Comparison of ENCODE assay signal across 8 cellular contexts in genomic region chr9:73900-74525, GRCh38. TPM values are rescaled to one million over a fixed set of nuclear protein-coding genes. Genes with fewer than 3 reads are reported as not detected.
DNase-seq lines count a peak whose midpoint lies in the region; ATAC-seq and TF ChIP-seq lines count a peak whose summit lies in the region.
"Not testable (repeated sequence)": the region's sequence is repeated elsewhere in the genome, so short reads cannot be mapped to it uniquely, and the experiment has no call there.

No MANE protein-coding gene starts in this region.

- H3K9ac ChIP-seq in NT2/D1 (ENCODE audit: insufficient read length, low read depth); colonic mucosa (ENCODE audit: low read depth in 2 of 2, low read length in 2 of 2); parathyroid adenoma: not testable (repeated sequence)

- not testable (repeated sequence) for H3K27me3 ChIP-seq in CD4-positive, CD25-positive, alpha-beta regulatory T cell (ENCODE audit: control insufficient read depth, insufficient read depth, low read length); colonic mucosa; lung (ENCODE audit: control insufficient read depth, insufficient read depth); parathyroid adenoma (ENCODE audit: control insufficient read depth, insufficient read depth, low read length); thoracic aorta (replicated peaks; ENCODE audit: insufficient read depth)
- H3K27me3 ChIP-seq in NT2/D1 (ENCODE audit: insufficient read depth, insufficient read length): peaks cover 32% of the 10 kb centered on the region
- H3K27me3 ChIP-seq in heart right ventricle: peaks cover 0 to 14% (median 5%) of the 10 kb centered on the region in 7 donors

- not testable (repeated sequence) for H3K9me3 ChIP-seq in CD4-positive, CD25-positive, alpha-beta regulatory T cell (ENCODE audit: control insufficient read depth in 2 of 2, low read length in 2 of 2); NT2/D1 (ENCODE audit: insufficient read depth, low read length); colonic mucosa; heart right ventricle; lung (ENCODE audit: control insufficient read depth in 2 of 2, insufficient read depth in 1 of 2, low read length in 1 of 2); parathyroid adenoma (ENCODE audit: control insufficient read depth, low read length); thoracic aorta

- H3K27me3 Mint-ChIP-seq in CD4-positive, CD25-positive, alpha-beta regulatory T cell; activated T-cell treated with anti-CD3 and anti-CD28 coated beads, Interleukin-2, amount 50 U/mL, for 72 hours (ENCODE audit: low read depth): not testable (repeated sequence)

- H3K27ac Mint-ChIP-seq in CD4-positive, CD25-positive, alpha-beta regulatory T cell; activated T-cell treated with anti-CD3 and anti-CD28 coated beads, Interleukin-2, amount 50 U/mL, for 72 hours: not testable (repeated sequence)

- 11 to 12% methylated on average over 16 to 18 of the region's 18 CpGs for WGBS in heart right ventricle, 2 donors
- WGBS in lung, 2 donors: 27 to 45% methylated on average over 8 to 17 of the region's 18 CpGs

- not testable (repeated sequence) for H3K4me3 ChIP-seq in CD4-positive, CD25-positive, alpha-beta regulatory T cell (ENCODE audit: low read depth, low read length)
- peak overlapping the region; percentile 37 for H3K4me3 ChIP-seq in NT2/D1 (ENCODE audit: insufficient read length, low read depth)
- peak overlapping the region; percentile 20 for H3K4me3 ChIP-seq in colonic mucosa
- peak overlapping the region in 9 of 10 donors; percentile 39 to 62 (median 51) for H3K4me3 ChIP-seq in heart right ventricle
- H3K4me3 ChIP-seq in lung: peak overlapping the region; percentile 24
- H3K4me3 ChIP-seq in parathyroid adenoma (ENCODE audit: low read depth, low read length): peak overlapping the region; percentile 22
- peak overlapping the region; percentile 69 for H3K4me3 ChIP-seq in thoracic aorta

- peak overlapping the region; percentile 33 for H2AFZ ChIP-seq in parathyroid adenoma

- H3K79me2 ChIP-seq in parathyroid adenoma: not testable (repeated sequence)

- peak overlapping the region in 3 of 4 donors; percentile 52 to 72 (median 64) for H3K4me3 Mint-ChIP-seq in CD4-positive, CD25-positive, alpha-beta regulatory T cell
- H3K4me3 Mint-ChIP-seq in activated T-cell treated with anti-CD3 and anti-CD28 coated beads, Interleukin-2, amount 50 U/mL, for 72 hours: peak overlapping the region; percentile 61 to 75

- not testable (repeated sequence) for DNase-seq in CD4-positive, CD25-positive, alpha-beta regulatory T cell; NT2/D1 (ENCODE audit: low read depth, low spot score); activated T-cell treated with anti-CD3 and anti-CD28 coated beads, Interleukin-2, amount 50 U/mL, for 72 hours; colonic mucosa; lung (ENCODE audit: low spot score); thoracic aorta (ENCODE audit: low spot score)
- peak in 1 of 2 donors; percentile 18 for DNase-seq in heart right ventricle

- intact Hi-C loops in colonic mucosa (cut with DNase I); heart right ventricle (cut with DNase I): not testable (repeated sequence)

- peak overlapping the region; percentile 44 for H3K4me2 ChIP-seq in parathyroid adenoma (ENCODE audit: low read length)

- not testable (repeated sequence) for H3K4me1 Mint-ChIP-seq in CD4-positive, CD25-positive, alpha-beta regulatory T cell; activated T-cell treated with anti-CD3 and anti-CD28 coated beads, Interleukin-2, amount 50 U/mL, for 72 hours (ENCODE audit: low read depth)

- ATAC-seq in CD4-positive, CD25-positive, alpha-beta regulatory T cell (ENCODE audit: low read depth in 2 of 2); lung (ENCODE audit: insufficient read depth, low FRiP score); thoracic aorta (ENCODE audit: insufficient number of reproducible peaks, low FRiP score, low read depth): not testable (repeated sequence)
- ATAC-seq in activated T-cell treated with anti-CD3 and anti-CD28 coated beads, Interleukin-2, amount 50 U/mL, for 72 hours (replicated peaks in 1 of 2): peak in 1 of 2 donors; percentile 3
- peak; percentile 3 to 68 (median 26) for ATAC-seq in heart right ventricle

- not testable (repeated sequence) for H3K9me3 Mint-ChIP-seq in CD4-positive, CD25-positive, alpha-beta regulatory T cell; activated T-cell treated with anti-CD3 and anti-CD28 coated beads, Interleukin-2, amount 50 U/mL, for 72 hours

- H3K4me1 ChIP-seq in CD4-positive, CD25-positive, alpha-beta regulatory T cell (ENCODE audit: control insufficient read depth, insufficient read depth, low read length, poor library complexity, severe bottlenecking); NT2/D1 (ENCODE audit: insufficient read depth, insufficient read length); colonic mucosa; heart right ventricle; lung (ENCODE audit: control insufficient read depth in 2 of 2, insufficient read depth in 2 of 2, low read length in 2 of 2); parathyroid adenoma; thoracic aorta (ENCODE audit: control insufficient read depth in 1 of 2, low read depth in 2 of 2): not testable (repeated sequence)

- H3K36me3 Mint-ChIP-seq in CD4-positive, CD25-positive, alpha-beta regulatory T cell; activated T-cell treated with anti-CD3 and anti-CD28 coated beads, Interleukin-2, amount 50 U/mL, for 72 hours (ENCODE audit: insufficient read depth in 2 of 2): not testable (repeated sequence)

- H3K36me3 ChIP-seq in CD4-positive, CD25-positive, alpha-beta regulatory T cell (ENCODE audit: control insufficient read depth, insufficient read depth, low read length); NT2/D1 (ENCODE audit: insufficient read depth, insufficient read length, low read length); colonic mucosa; heart right ventricle; lung (ENCODE audit: control insufficient read depth in 2 of 2, insufficient read depth in 2 of 2, low read length in 2 of 2); parathyroid adenoma (ENCODE audit: control insufficient read depth, insufficient read depth, low read length); thoracic aorta: not testable (repeated sequence)

- TF ChIP-seq CTCF in colonic mucosa (IDR thresholded peaks at IDR 0.05); heart right ventricle (IDR thresholded peaks at IDR 0.05); lung (IDR thresholded peaks at IDR 0.05; ENCODE audit: control extremely low read depth, extremely low read depth); parathyroid adenoma (IDR thresholded peaks at IDR 0.05); thoracic aorta (IDR thresholded peaks at IDR 0.05): not testable (repeated sequence)

- H3K27ac ChIP-seq in CD4-positive, CD25-positive, alpha-beta regulatory T cell (ENCODE audit: insufficient read depth, low read length, poor library complexity, severe bottlenecking); colonic mucosa; parathyroid adenoma; thoracic aorta: not testable (repeated sequence)
- peak overlapping the region in 7 of 10 donors; percentile 50 to 78 (median 64) for H3K27ac ChIP-seq in heart right ventricle
- H3K27ac ChIP-seq in lung (ENCODE audit: low read depth in 1 of 2, low read length in 1 of 2): peak overlapping the region in 1 of 2 donors; percentile 40

RNA-seq across cellular contexts. Expression of gene FOXD4, which starts 44.2 kb away (rescaled TPM):
- total RNA-seq in CD4-positive, CD25-positive, alpha-beta regulatory T cell: 0.32 TPM
- polyA plus RNA-seq in CD4-positive, CD25-positive, alpha-beta regulatory T cell: not detected
- total RNA-seq in activated T-cell treated with anti-CD3 and anti-CD28 coated beads, Interleukin-2, amount 50 U/mL, for 72 hours: under 1 TPM in 1 of 2 donors, not detected in 1; 0.38 TPM
- not detected for total RNA-seq in colonic mucosa
- under 1 TPM in 5 of 10 donors, not detected in 5; 0.11 to 0.27 (median 0.13) TPM for total RNA-seq in heart right ventricle
- under 1 TPM in 1 of 2 donors, not detected in 1; 0.23 TPM for polyA plus RNA-seq in heart right ventricle
- 1 to 10 TPM in 1 of 2 donors, under 1 TPM in 1; 0.34 to 1.1 TPM for total RNA-seq in lung
- under 1 TPM; 0.35 to 0.53 TPM for polyA plus RNA-seq in lung
- under 1 TPM in 1 of 2 donors, not detected in 1; 0.28 TPM for total RNA-seq in thoracic aorta

RNA-seq across cellular contexts. Expression of gene WASHC1, which starts 44.8 kb away (rescaled TPM):
- total RNA-seq in CD4-positive, CD25-positive, alpha-beta regulatory T cell: 25.6 TPM
- 1 to 10 TPM in 3 of 4 donors, under 1 TPM in 1; 0.89 to 1.4 (median 1.2) TPM for polyA plus RNA-seq in CD4-positive, CD25-positive, alpha-beta regulatory T cell
- 10 to 100 TPM; 11.8 to 21.2 TPM for total RNA-seq in activated T-cell treated with anti-CD3 and anti-CD28 coated beads, Interleukin-2, amount 50 U/mL, for 72 hours
- total RNA-seq in colonic mucosa (10 to 100 TPM in 1 of 2 donors, 1 to 10 TPM in 1; 8.8 to 12.2 TPM), heart right ventricle (10 to 100 TPM in 3 of 10 donors, 1 to 10 TPM in 7; 6.0 to 14.2 (median 8.3) TPM), lung (10 to 100 TPM; 18.5 to 24.7 TPM), thoracic aorta (10 to 100 TPM in 1 of 2 donors, 1 to 10 TPM in 1; 1.8 to 19.8 TPM)
- polyA plus RNA-seq in heart right ventricle (10 to 100 TPM; 11.8 to 18.8 TPM), lung (10 to 100 TPM; 13.7 to 24.7 TPM)
